In genomic region chr7:50513166-50513871, GRCh38 we compare ENCODE assay signal across 20 cellular contexts. TPM values are rescaled to one million over a fixed set of nuclear protein-coding genes. Genes with fewer than 3 reads are reported as not detected.
DNase-seq lines count a peak whose midpoint lies in the region; ATAC-seq, FAIRE-seq and TF ChIP-seq lines count a peak whose summit lies in the region.
"Had no signal": no experiment of that assay in that cellular context is flagged by ENCODE, and none has a peak within 500 bp of the region (broad histone marks: within the 10 kb centered on the region; RNA-seq: fewer than 3 reads in every experiment).

No MANE protein-coding gene starts in this region.

- no peaks in the 10 kb centered on the region for H3F3A ChIP-seq in GM23338 (replicated peaks; ENCODE audit: low read depth)

- in situ Hi-C loops in mammary epithelial cell (cut with MboI; ENCODE audit: low sequenced_read_pairs in 2 of 2), result no loop called here
- in situ Hi-C loops in GM13977 (cut with MboI; ENCODE audit: low pct_unique_long_range_greater_than_20kb, low sequenced_read_pairs, unreplicated experiment), result no loop called here

- dilution Hi-C loops in mammary epithelial cell (cut with HindIII; ENCODE audit: low sequenced_read_pairs), result no loop called here

- DNase-seq in GM23338 (ENCODE audit: low spot score), result no peak
- DNase-seq in mammary epithelial cell, result no peak
- no peak for DNase-seq in hepatocyte (ENCODE audit: low spot score)
- peak in 2 of 6 donors; percentile 41 to 48 for DNase-seq in pancreas
- DNase-seq in GM13977 (ENCODE audit: low spot score), result no peak
- DNase-seq in cerebellum (ENCODE audit: low spot score), result no peak
- DNase-seq in cerebellar cortex (ENCODE audit: low spot score), result no peak
- no peak for DNase-seq in DMS114 treated with DMSO at 0.1 percent for 48 hours (lab: John Stamatoyannopoulos, UW; ENCODE audit: unreplicated experiment)
- DNase-seq: AML-193; CD4-positive, alpha-beta memory T cell; GF-D8; H7; NCI-H1048; NCI-H1694; NCI-H446; NCI-H748 treated with DMSO at 0.1 percent for 48 hours had no signal

- no peak overlapping the region for H3K4me2 ChIP-seq in GM23338
- H3K4me2 ChIP-seq in mammary epithelial cell (ENCODE audit: insufficient read depth, low read depth, low read length), result no peak overlapping the region
- H3K4me2 ChIP-seq in hepatocyte, result no peak overlapping the region

- no peak overlapping the region for H3K9ac ChIP-seq in mammary epithelial cell (ENCODE audit: insufficient read depth, low read length)

- intact Hi-C loops in mammary epithelial cell (cut with micrococcal nuclease) (no loop called here), pancreas (cut with DNase I) (no loop called here)

- no peaks in the 10 kb centered on the region for H3K27me3 Mint-ChIP-seq in GM23338 (ENCODE audit: insufficient read depth, low read depth, poor library complexity)

- no peak overlapping the region for H3K27ac Mint-ChIP-seq in GM23338
- H3K27ac Mint-ChIP-seq: CD4-positive, alpha-beta memory T cell; IgD-negative memory B cell had no signal

- no peak for FAIRE-seq in pancreas (lab: Jason Lieb, UNC)

- H3K9me3 ChIP-seq in mammary epithelial cell (replicated peaks; ENCODE audit: insufficient read depth, low read length), result no peaks in the 10 kb centered on the region
- H3K9me3 ChIP-seq in hepatocyte (ENCODE audit: low read depth), result no peaks in the 10 kb centered on the region
- no peaks in the 10 kb centered on the region for H3K9me3 ChIP-seq in pancreas

- H3K36me3 Mint-ChIP-seq in GM23338 (ENCODE audit: low read depth), result no peaks in the 10 kb centered on the region; the same call in 2 of the 3 replicates
- H3K36me3 Mint-ChIP-seq: IgD-negative memory B cell had no signal

- H4K20me1 ChIP-seq in GM23338 (replicated peaks; ENCODE audit: insufficient read depth) (no peaks in the 10 kb centered on the region), mammary epithelial cell (ENCODE audit: insufficient read depth, low read length) (no peaks in the 10 kb centered on the region), hepatocyte (ENCODE audit: insufficient read depth, poor library complexity, severe bottlenecking) (no peaks in the 10 kb centered on the region)

- peaks cover 7% of the 10 kb centered on the region for H3K4me1 Mint-ChIP-seq in GM23338
- H3K4me1 Mint-ChIP-seq: CD4-positive, alpha-beta memory T cell; IgD-negative memory B cell had no signal

- ATAC-seq in GM23338 (no peak), pancreas (peak in 3 of 4 donors; percentile 32 to 53 (median 44))
- ATAC-seq: Panc1, Right ventricle myocardium inferior had no signal

- H3K27ac ChIP-seq in GM23338 (ENCODE audit: low read depth), result no peak overlapping the region
- no peak overlapping the region for H3K27ac ChIP-seq in mammary epithelial cell (ENCODE audit: insufficient read depth, low read depth, low read length)
- H3K27ac ChIP-seq in hepatocyte, result peak overlapping the region; percentile 78
- no peak overlapping the region for H3K27ac ChIP-seq in pancreas
- H3K27ac ChIP-seq: SK-N-MC had no signal

- TF ChIP-seq CTCF in GM23338 (conservative IDR thresholded peaks at IDR 0.05; ENCODE audit: low read depth in 2 of 2) (no peak), mammary epithelial cell (conservative IDR thresholded peaks at IDR 0.05 in 1 of 2, IDR thresholded peaks at IDR 0.05 in 1 of 2; ENCODE audit: extremely low read depth in 1 of 2, insufficient read depth in 1 of 2, low read depth in 1 of 2, low read length in 2 of 2) (no peak), hepatocyte (IDR thresholded peaks at IDR 0.05; ENCODE audit: poor library complexity) (no peak), pancreas (IDR thresholded peaks at IDR 0.05) (no peak), GM13977 (IDR thresholded peaks at IDR 0.05; ENCODE audit: extremely low read depth, insufficient read depth, missing control alignments) (no peak)

- H3K4me3 Mint-ChIP-seq in GM23338, result no peak overlapping the region
- H3K4me3 Mint-ChIP-seq: CD4-positive, alpha-beta memory T cell; IgD-negative memory B cell had no signal

- BruUV-seq in mammary epithelial cell (replicated peaks; lab: Mats Ljungman, UMichigan), result no TSS peak

- H3K4me1 ChIP-seq in GM23338 (ENCODE audit: insufficient read depth), result no peaks in the 10 kb centered on the region
- H3K4me1 ChIP-seq in mammary epithelial cell (ENCODE audit: insufficient read depth, low read length), result no peaks in the 10 kb centered on the region
- H3K4me1 ChIP-seq in hepatocyte (ENCODE audit: insufficient read depth), result no peaks in the 10 kb centered on the region
- H3K4me1 ChIP-seq in pancreas, result no peaks in the 10 kb centered on the region

- WGBS in mammary epithelial cell (ENCODE audit: low coverage, missing lambda C conversion rate), result 39% methylated on average over 7 of the region's 14 CpGs
- 79% methylated on average over 14 of the region's 14 CpGs for WGBS in hepatocyte (ENCODE audit: low lambda C conversion rate, missing lambda C conversion rate)
- 75 to 85% methylated on average over 13 to 14 of the region's 14 CpGs for WGBS in pancreas, 2 donors

- H3K9me3 Mint-ChIP-seq in GM23338, result peaks cover 13% of the 10 kb centered on the region

- H3K27me3 ChIP-seq in GM23338 (ENCODE audit: insufficient read depth) (no peaks in the 10 kb centered on the region), mammary epithelial cell (ENCODE audit: insufficient read depth, low read length) (no peaks in the 10 kb centered on the region), hepatocyte (no peaks in the 10 kb centered on the region), pancreas (no peaks in the 10 kb centered on the region)

- no peaks in the 10 kb centered on the region for H3K79me2 ChIP-seq in GM23338 (replicated peaks; ENCODE audit: insufficient read depth)
- H3K79me2 ChIP-seq in mammary epithelial cell (ENCODE audit: insufficient read depth, low read length), result no peaks in the 10 kb centered on the region
- H3K79me2 ChIP-seq in hepatocyte, result no peaks in the 10 kb centered on the region

- no peaks in the 10 kb centered on the region for H3K36me3 ChIP-seq in GM23338 (ENCODE audit: insufficient read depth)
- no peaks in the 10 kb centered on the region for H3K36me3 ChIP-seq in mammary epithelial cell (ENCODE audit: insufficient read depth, low read length)
- H3K36me3 ChIP-seq in hepatocyte (replicated peaks; ENCODE audit: insufficient read depth, low read depth), result no peaks in the 10 kb centered on the region
- H3K36me3 ChIP-seq in pancreas, result no peaks in the 10 kb centered on the region

- peak overlapping the region; percentile 94 for H2AFZ ChIP-seq in GM23338
- peak overlapping the region; percentile 88 for H2AFZ ChIP-seq in mammary epithelial cell (ENCODE audit: low read depth, low read length)
- H2AFZ ChIP-seq in hepatocyte, result no peak overlapping the region

- CTCF ChIA-PET in mammary epithelial cell (lab: Charles Lee; ENCODE audit: low non-redundant PET), result no interaction called here

- H3K4me3 ChIP-seq in GM23338, result no peak overlapping the region
- no peak overlapping the region for H3K4me3 ChIP-seq in mammary epithelial cell (replicated peaks in 1 of 3; ENCODE audit: insufficient read depth in 1 of 3, low read depth in 2 of 3, low read length in 3 of 3)
- H3K4me3 ChIP-seq in hepatocyte, result no peak overlapping the region
- H3K4me3 ChIP-seq in pancreas, result no peak overlapping the region
- H3K4me3 ChIP-seq: SK-N-MC had no signal

- H3K9me2 ChIP-seq in GM23338 (ENCODE audit: insufficient read depth), result 0 out of 2 replicates have a peak, but pooled peaks cover 6% of the 10 kb centered on the region
- H3K9me2 ChIP-seq in hepatocyte (replicated peaks; ENCODE audit: insufficient read depth), result no peaks in the 10 kb centered on the region

TF ChIP-seq in GM23338, 12 proteins besides CTCF, POLR2A, EP300 and RAD21:
- TF ChIP-seq REST (IDR thresholded peaks at IDR 0.05; ENCODE audit: unreplicated experiment) (no peak), EZH2phosphoT487 (IDR thresholded peaks at IDR 0.05; ENCODE audit: unreplicated experiment) (no peak), STAT1 (IDR thresholded peaks at IDR 0.05; ENCODE audit: unreplicated experiment) (no peak), ZNF114 (CRISPR knock-in tag; IDR thresholded peaks at IDR 0.05) (no peak)
TF ChIP-seq in GM23338: peak in this region for 0.

RNA-seq across cellular contexts. Expression of gene DDC, which starts 51.9 kb away (rescaled TPM):
- not detected in 2 replicates for total RNA-seq in GM23338 (2014; rRNA removed; shearing (Covaris generic))
- not detected in 2 replicates for polyA plus RNA-seq in GM23338 (2016; fragmentation: Nextera tagmentation; extraction: Ambion mirVana)
- total RNA-seq in mammary epithelial cell, result not detected
- polyA plus RNA-seq in mammary epithelial cell, result not detected
- not detected for polyA minus RNA-seq in mammary epithelial cell
- total RNA-seq in hepatocyte, result 56.1 and 58.0 TPM in 2 replicates
- 37.8 and 42.4 TPM in 2 replicates for polyA plus RNA-seq in hepatocyte
- 10 to 100 TPM in 3 of 6 donors, 1 to 10 TPM in 3; 2.7 to 18.1 (median 12.0) TPM for total RNA-seq in pancreas
- polyA plus RNA-seq in pancreas, result 10 to 100 TPM in 1 of 2 donors, 1 to 10 TPM in 1; 6.2 to 25.2 TPM
- 1.2 TPM for total RNA-seq in cerebellum
- total RNA-seq: CD4-positive, alpha-beta memory T cell; Right ventricle myocardium inferior had no signal
- polyA plus RNA-seq: CD4-positive, alpha-beta memory T cell; IgD-negative memory B cell had no signal
